In genomic region chr17:42518755-42519545, GRCh38 we compare ENCODE assay signal across 1 cellular context.
TF ChIP-seq lines count a peak whose summit lies in the region.

No MANE protein-coding gene starts in this region.

TF ChIP-seq in H1, 55 proteins besides CTCF, POLR2A, EP300 and RAD21:
- no peak for TF ChIP-seq HDAC6 (IDR thresholded peaks at IDR 0.05; ENCODE audit: low read depth, low read length)
- no peak for TF ChIP-seq MAFK (IDR thresholded peaks at IDR 0.05; ENCODE audit: low read depth, low read length)
- TF ChIP-seq KDM1A (IDR thresholded peaks at IDR 0.05; ENCODE audit: borderline replicate concordance, low read length): no peak
- TF ChIP-seq CBX8 (IDR thresholded peaks at IDR 0.05; ENCODE audit: borderline replicate concordance, low read depth, low read length): no peak
- TF ChIP-seq FOSL1 (IDR thresholded peaks at IDR 0.05; ENCODE audit: insufficient read depth, low read depth, low read length): no peak
- no peak for TF ChIP-seq NANOG (IDR thresholded peaks at IDR 0.05; ENCODE audit: insufficient read depth, low read depth, low read length, poor library complexity, severe bottlenecking)
- TF ChIP-seq KDM4A (IDR thresholded peaks at IDR 0.05; ENCODE audit: low read depth, low read length, severe bottlenecking): no peak
- no peak for TF ChIP-seq RXRA (IDR thresholded peaks at IDR 0.05; ENCODE audit: insufficient read depth, low read depth, low read length)
- no peak for TF ChIP-seq GABPA (IDR thresholded peaks at IDR 0.05; ENCODE audit: borderline replicate concordance, insufficient read depth, low read length)
- TF ChIP-seq RFX5 (IDR thresholded peaks at IDR 0.05; ENCODE audit: borderline replicate concordance, low read depth, low read length): no peak
- TF ChIP-seq CBX5 (IDR thresholded peaks at IDR 0.05; ENCODE audit: low read depth, low read length): no peak
- no peak for TF ChIP-seq SIX5 (IDR thresholded peaks at IDR 0.05; ENCODE audit: low read depth, low read length)
- no peak for TF ChIP-seq HDAC2 (IDR thresholded peaks at IDR 0.05; ENCODE audit: borderline replicate concordance in 1 of 2, low read depth in 2 of 2, low read length in 2 of 2)
- no peak for TF ChIP-seq CHD1 (IDR thresholded peaks at IDR 0.05; ENCODE audit: low read depth, low read length)
- no peak for TF ChIP-seq SRF (IDR thresholded peaks at IDR 0.05; ENCODE audit: low read depth, low read length)
- no peak for TF ChIP-seq TAF7 (optimal IDR thresholded peaks at IDR 0.05; ENCODE audit: borderline replicate concordance, low read depth, low read length)
- TF ChIP-seq ZNF274 (IDR thresholded peaks at IDR 0.05; ENCODE audit: borderline replicate concordance, extremely low read depth, low read length): no peak
- no peak for TF ChIP-seq NRF1 (IDR thresholded peaks at IDR 0.05; ENCODE audit: low read depth, low read length)
TF ChIP-seq in H1: peak in this region for 0.
